1 cellular context compared by ENCODE assay signal in genomic region chr13:50529154-50529882, GRCh38.
TF ChIP-seq lines count a peak whose summit lies in the region.

No MANE protein-coding gene starts in this region.

TF ChIP-seq in HEK293, 187 proteins besides CTCF, POLR2A, EP300 and RAD21 (continued from another document and continues in another):
- TF ChIP-seq ZNF692 (tag by site-specific recombination; IDR thresholded peaks at IDR 0.05) = 0 out of 2 replicates have a peak, but pooled peaks have one; percentile 32
- TF ChIP-seq ZNF529 (tag by site-specific recombination; IDR thresholded peaks at IDR 0.05; ENCODE audit: insufficient replicate concordance) = no peak
- no peak for TF ChIP-seq YY1 (tag by site-specific recombination; IDR thresholded peaks at IDR 0.05)
- TF ChIP-seq RBAK (tag by site-specific recombination; IDR thresholded peaks at IDR 0.05) = no peak
- no peak for TF ChIP-seq GLI2 (tag by site-specific recombination; IDR thresholded peaks at IDR 0.05; ENCODE audit: borderline replicate concordance, low read depth)
- TF ChIP-seq ZBTB26 (tag by site-specific recombination; optimal IDR thresholded peaks at IDR 0.05) = peak; percentile 18
- no peak for TF ChIP-seq ZNF585B (tag by site-specific recombination; IDR thresholded peaks at IDR 0.05)
- no peak for TF ChIP-seq ZNF558 (tag by site-specific recombination; IDR thresholded peaks at IDR 0.05)
- TF ChIP-seq ZNF280D (tag by site-specific recombination; IDR thresholded peaks at IDR 0.05) = no peak
- no peak for TF ChIP-seq ZNF350 (tag by site-specific recombination; IDR thresholded peaks at IDR 0.05)
- peak; percentile 29; the same call in 1 of the 2 replicates for TF ChIP-seq SP2 (tag by site-specific recombination; IDR thresholded peaks at IDR 0.05)
- TF ChIP-seq ZFP37 (tag by site-specific recombination; IDR thresholded peaks at IDR 0.05) = 0 out of 2 replicates have a peak, but pooled peaks have one; percentile 33
- peak; percentile 41 for TF ChIP-seq ZSCAN30 (tag by site-specific recombination; IDR thresholded peaks at IDR 0.05)
- TF ChIP-seq ZNF23 (tag by site-specific recombination; IDR thresholded peaks at IDR 0.05; ENCODE audit: borderline replicate concordance) = no peak
- no peak for TF ChIP-seq ZNF747 (tag by site-specific recombination; IDR thresholded peaks at IDR 0.05)
- no peak for TF ChIP-seq ZNF140 (tag by site-specific recombination; IDR thresholded peaks at IDR 0.05)
- no peak for TF ChIP-seq ZNF184 (tag by site-specific recombination; IDR thresholded peaks at IDR 0.05)
- peak; percentile 66; the same call in 1 of the 2 replicates for TF ChIP-seq ZNF324 (tag by site-specific recombination; IDR thresholded peaks at IDR 0.05)
- 0 out of 2 replicates have a peak, but pooled peaks have one; percentile 15 for TF ChIP-seq MZF1 (tag by site-specific recombination; IDR thresholded peaks at IDR 0.05; ENCODE audit: borderline replicate concordance)
- TF ChIP-seq ZBTB10 (tag by site-specific recombination; IDR thresholded peaks at IDR 0.05) = no peak
- no peak for TF ChIP-seq ZNF133 (tag by site-specific recombination; IDR thresholded peaks at IDR 0.05)
- peak; percentile 57; the same call in 1 of the 2 replicates for TF ChIP-seq ZIC2 (tag by site-specific recombination; IDR thresholded peaks at IDR 0.05)
- no peak for TF ChIP-seq OVOL3 (tag by site-specific recombination; IDR thresholded peaks at IDR 0.05)
- 0 out of 2 replicates have a peak, but pooled peaks have one; percentile 13 for TF ChIP-seq ZNF639 (tag by site-specific recombination; IDR thresholded peaks at IDR 0.05)
- no peak for TF ChIP-seq ZBTB21 (tag by site-specific recombination; IDR thresholded peaks at IDR 0.05)
- peak; percentile 56 for TF ChIP-seq ZFP69B (tag by site-specific recombination; IDR thresholded peaks at IDR 0.05)
- peak; percentile 72 for TF ChIP-seq ZBTB8A (tag by site-specific recombination; IDR thresholded peaks at IDR 0.05)
- TF ChIP-seq OSR2 (tag by site-specific recombination; IDR thresholded peaks at IDR 0.05) = peak; percentile 82
- TF ChIP-seq ZNF341 (tag by site-specific recombination; IDR thresholded peaks at IDR 0.05; ENCODE audit: low read depth) = peak; percentile 47
- no peak for TF ChIP-seq KLF7 (tag by site-specific recombination; IDR thresholded peaks at IDR 0.05; ENCODE audit: borderline replicate concordance)
- peak; percentile 55 for TF ChIP-seq PRDM6 (tag by site-specific recombination; IDR thresholded peaks at IDR 0.05)
- 0 out of 2 replicates have a peak, but pooled peaks have one; percentile 57 for TF ChIP-seq ZEB2 (tag by site-specific recombination; IDR thresholded peaks at IDR 0.05)
- TF ChIP-seq ZNF664 (tag by site-specific recombination; IDR thresholded peaks at IDR 0.05) = no peak
- peak; percentile 49; the same call in 1 of the 2 replicates for TF ChIP-seq ZNF24 (tag by site-specific recombination; IDR thresholded peaks at IDR 0.05)
- peak; percentile 59 for TF ChIP-seq ZNF561 (tag by site-specific recombination; IDR thresholded peaks at IDR 0.05; ENCODE audit: borderline replicate concordance)
- TF ChIP-seq FEZF1 (tag by site-specific recombination; IDR thresholded peaks at IDR 0.05) = peak; percentile 96
- TF ChIP-seq ZNF792 (tag by site-specific recombination; IDR thresholded peaks at IDR 0.05) = no peak
- no peak for TF ChIP-seq PRDM1 (tag by site-specific recombination; IDR thresholded peaks at IDR 0.05)
- TF ChIP-seq PBX3 (CRISPR knock-in tag; IDR thresholded peaks at IDR 0.05) = no peak
- TF ChIP-seq ZBTB6 (tag by site-specific recombination; IDR thresholded peaks at IDR 0.05) = no peak; the same call in 1 of the 2 replicates
- no peak for TF ChIP-seq ZNF701 (tag by site-specific recombination; IDR thresholded peaks at IDR 0.05)
- peak; percentile 78 for TF ChIP-seq ZBTB17 (tag by site-specific recombination; IDR thresholded peaks at IDR 0.05)
- TF ChIP-seq ZNF510 (tag by site-specific recombination; IDR thresholded peaks at IDR 0.05; ENCODE audit: insufficient replicate concordance) = no peak
- 0 out of 2 replicates have a peak, but pooled peaks have one; percentile 51 for TF ChIP-seq ZNF2 (tag by site-specific recombination; IDR thresholded peaks at IDR 0.05)
- no peak for TF ChIP-seq ZNF580 (tag by site-specific recombination; IDR thresholded peaks at IDR 0.05)
- no peak for TF ChIP-seq ZBTB7A (tag by site-specific recombination; IDR thresholded peaks at IDR 0.05; ENCODE audit: low read depth)
- 0 out of 2 replicates have a peak, but pooled peaks have one; percentile 51 for TF ChIP-seq IKZF3 (tag by site-specific recombination; IDR thresholded peaks at IDR 0.05)
- peak; percentile 25; the same call in 1 of the 2 replicates for TF ChIP-seq ZNF501 (tag by site-specific recombination; IDR thresholded peaks at IDR 0.05)
- TF ChIP-seq ZNF830 (tag by site-specific recombination; IDR thresholded peaks at IDR 0.05; ENCODE audit: low read depth) = no peak
- no peak for TF ChIP-seq KLF9 (tag by site-specific recombination; IDR thresholded peaks at IDR 0.05; ENCODE audit: low read depth)
- TF ChIP-seq ZNF596 (tag by site-specific recombination; IDR thresholded peaks at IDR 0.05) = no peak
- no peak for TF ChIP-seq ZNF155 (tag by site-specific recombination; IDR thresholded peaks at IDR 0.05)
- peak; percentile 68 for TF ChIP-seq ZNF629 (tag by site-specific recombination; IDR thresholded peaks at IDR 0.05)
- TF ChIP-seq EGR2 (tag by site-specific recombination; IDR thresholded peaks at IDR 0.05; ENCODE audit: low read depth) = no peak
- no peak for TF ChIP-seq ZNF670 (tag by site-specific recombination; IDR thresholded peaks at IDR 0.05; ENCODE audit: low read depth)
- TF ChIP-seq ZNF777 (tag by site-specific recombination; IDR thresholded peaks at IDR 0.05; ENCODE audit: borderline replicate concordance) = no peak
